In genomic region chr1:9731051-9731537, GRCh38 we compare ENCODE assay signal across 11 cellular contexts.
DNase-seq lines count a peak whose midpoint lies in the region; ATAC-seq and TF ChIP-seq lines count a peak whose summit lies in the region.
"Had no signal": no experiment of that assay in that cellular context is flagged by ENCODE, and none has a peak within 500 bp of the region (broad histone marks: within the 10 kb centered on the region; RNA-seq: fewer than 3 reads in every experiment).

No MANE protein-coding gene starts in this region.

- peak overlapping the region; percentile 14 for H3K27ac ChIP-seq in layer of hippocampus (ENCODE audit: low read depth, low read length)

- peak overlapping the region; percentile 31 for H3K27ac Mint-ChIP-seq in stimulated activated naive CD8-positive, alpha-beta T cell treated with anti-CD3 and anti-CD28 coated beads, Interleukin-15, Interleukin-2, amounts not matched to agents 100 ng/mL and 50 ng/mL, for 24 hours
- peak overlapping the region; percentile 79 for H3K27ac Mint-ChIP-seq in activated CD8-positive, alpha-beta T cell treated with anti-CD3 and anti-CD28 coated beads for 36 hours

- H3K36me3 Mint-ChIP-seq in stimulated activated naive CD8-positive, alpha-beta T cell treated with anti-CD3 and anti-CD28 coated beads, Interleukin-15, Interleukin-2, amounts not matched to agents 100 ng/mL and 50 ng/mL, for 24 hours (ENCODE audit: low read depth): peaks cover 73% of the 10 kb centered on the region
- H3K36me3 Mint-ChIP-seq in activated CD8-positive, alpha-beta T cell treated with anti-CD3 and anti-CD28 coated beads for 36 hours (ENCODE audit: low read depth): peaks cover 72% of the 10 kb centered on the region

- no peaks in the 10 kb centered on the region for H3K27me3 ChIP-seq in layer of hippocampus (ENCODE audit: control insufficient read depth, insufficient read depth, low read length)
- H3K27me3 ChIP-seq: left lung had no signal

- ATAC-seq in stimulated activated naive CD8-positive, alpha-beta T cell treated with anti-CD3 and anti-CD28 coated beads, Interleukin-15, Interleukin-2, amounts not matched to agents 100 U/mL and 50 U/mL, for 24 hours: no peak
- ATAC-seq in activated CD8-positive, alpha-beta T cell treated with anti-CD3 and anti-CD28 coated beads for 36 hours: no peak
- no peak for ATAC-seq in HG03565 (IDR thresholded peaks at IDR 0.05; ENCODE audit: unreplicated experiment)

- POLR2A ChIA-PET in activated CD8-positive, alpha-beta T cell treated with anti-CD3 and anti-CD28 coated beads for 36 hours (lab: Charles Lee): interaction anchor here (1.1 to 1.3 kb wide), 2 partner anchors 13 to 105 kb away, joined by 3 to 4 read pairs; no protein-coding TSS in a partner anchor

- H3K9me3 Mint-ChIP-seq in stimulated activated naive CD8-positive, alpha-beta T cell treated with anti-CD3 and anti-CD28 coated beads, Interleukin-15, Interleukin-2, amounts not matched to agents 100 ng/mL and 50 ng/mL, for 24 hours: no peaks in the 10 kb centered on the region
- no peaks in the 10 kb centered on the region for H3K9me3 Mint-ChIP-seq in activated CD8-positive, alpha-beta T cell treated with anti-CD3 and anti-CD28 coated beads for 36 hours

- DNase-seq in stimulated activated naive CD8-positive, alpha-beta T cell treated with anti-CD3 and anti-CD28 coated beads, Interleukin-15, Interleukin-2, amounts not matched to agents 100 U/mL and 50 U/mL, for 24 hours: no peak
- DNase-seq in activated CD8-positive, alpha-beta T cell treated with anti-CD3 and anti-CD28 coated beads for 36 hours: no peak
- DNase-seq in HuH-7 (ENCODE audit: low spot score) (no peak), NCI-H345 (lab: John Stamatoyannopoulos, UW) (no peak), SKM-1 (lab: John Stamatoyannopoulos, UW; ENCODE audit: unreplicated experiment) (no peak)
- DNase-seq: NCI-H146; NK-92 treated with Interleukin-12 subunit alpha and Interleukin-12 subunit beta, amount 100 ng/mL, for 24 hours had no signal

- TF ChIP-seq CTCF in activated CD8-positive, alpha-beta T cell treated with anti-CD3 and anti-CD28 coated beads for 36 hours (IDR thresholded peaks at IDR 0.05): no peak

- H3K27me3 Mint-ChIP-seq in stimulated activated naive CD8-positive, alpha-beta T cell treated with anti-CD3 and anti-CD28 coated beads, Interleukin-15, Interleukin-2, amounts not matched to agents 100 ng/mL and 50 ng/mL, for 24 hours: no peaks in the 10 kb centered on the region
- no peaks in the 10 kb centered on the region for H3K27me3 Mint-ChIP-seq in activated CD8-positive, alpha-beta T cell treated with anti-CD3 and anti-CD28 coated beads for 36 hours

- intact Hi-C loops in activated CD8-positive, alpha-beta T cell treated with anti-CD3 and anti-CD28 coated beads for 36 hours (cut with micrococcal nuclease): no loop called here

- CTCF ChIA-PET in activated CD8-positive, alpha-beta T cell treated with anti-CD3 and anti-CD28 coated beads for 36 hours (lab: Charles Lee): interaction anchor here (1.2 to 1.4 kb wide), 2 partner anchors 16 to 104 kb away, joined by 3 to 4 read pairs; no protein-coding TSS in a partner anchor

- peaks cover 56% of the 10 kb centered on the region for H3K4me1 Mint-ChIP-seq in stimulated activated naive CD8-positive, alpha-beta T cell treated with anti-CD3 and anti-CD28 coated beads, Interleukin-15, Interleukin-2, amounts not matched to agents 100 ng/mL and 50 ng/mL, for 24 hours (ENCODE audit: low read depth)
- H3K4me1 Mint-ChIP-seq in activated CD8-positive, alpha-beta T cell treated with anti-CD3 and anti-CD28 coated beads for 36 hours (ENCODE audit: low read depth): peaks cover 55% of the 10 kb centered on the region

- H3K4me3 Mint-ChIP-seq in stimulated activated naive CD8-positive, alpha-beta T cell treated with anti-CD3 and anti-CD28 coated beads, Interleukin-15, Interleukin-2, amounts not matched to agents 100 ng/mL and 50 ng/mL, for 24 hours: peak overlapping the region; percentile 51
- H3K4me3 Mint-ChIP-seq in activated CD8-positive, alpha-beta T cell treated with anti-CD3 and anti-CD28 coated beads for 36 hours: peak overlapping the region; percentile 30
